ENCODE assay signal across 8 cellular contexts in the genomic region with DNA sequence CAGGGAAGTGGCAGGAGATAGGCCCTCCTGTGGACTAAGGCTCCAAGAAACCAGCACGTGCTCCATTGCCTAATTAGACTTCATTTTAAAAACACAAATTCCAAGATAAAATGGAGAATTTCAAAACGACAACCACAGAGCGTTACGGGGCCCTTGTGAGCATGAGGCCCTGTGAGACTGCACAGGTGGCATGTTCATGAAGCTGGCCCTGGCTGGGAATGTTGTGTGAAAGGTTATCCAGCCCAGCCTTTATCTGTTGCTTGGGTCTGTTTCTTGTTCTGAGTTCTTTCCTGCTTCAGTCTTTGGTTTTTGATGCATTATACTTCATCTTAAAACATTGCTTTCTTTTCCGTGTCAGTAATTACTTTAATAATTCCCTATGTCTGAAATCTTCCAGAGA.
"Had no signal": no experiment of that assay in that cellular context is flagged by ENCODE, and none has a peak within 500 bp of the region (broad histone marks: within the 10 kb centered on the region; RNA-seq: fewer than 3 reads in every experiment).

No MANE protein-coding gene starts in this region.

- FAIRE-seq: HTR-8/SVneo had no signal

- H3K27ac ChIP-seq: GM23248 had no signal

- H3K36me3 ChIP-seq: HAP-1 had no signal

- DNase-seq: GM23248, GOT3, H7, HFFc6, IMR-90 had no signal

- H3K9ac ChIP-seq: GM23248 had no signal

- H3K9me3 ChIP-seq: HAP-1 had no signal

- ATAC-seq: HCT116 had no signal

- H3K4me3 ChIP-seq: GM23248, HAP-1 had no signal

- H2AFZ ChIP-seq: GM23248 had no signal
